Comparison of ENCODE assay signal across 27 cellular contexts in the genomic region with DNA sequence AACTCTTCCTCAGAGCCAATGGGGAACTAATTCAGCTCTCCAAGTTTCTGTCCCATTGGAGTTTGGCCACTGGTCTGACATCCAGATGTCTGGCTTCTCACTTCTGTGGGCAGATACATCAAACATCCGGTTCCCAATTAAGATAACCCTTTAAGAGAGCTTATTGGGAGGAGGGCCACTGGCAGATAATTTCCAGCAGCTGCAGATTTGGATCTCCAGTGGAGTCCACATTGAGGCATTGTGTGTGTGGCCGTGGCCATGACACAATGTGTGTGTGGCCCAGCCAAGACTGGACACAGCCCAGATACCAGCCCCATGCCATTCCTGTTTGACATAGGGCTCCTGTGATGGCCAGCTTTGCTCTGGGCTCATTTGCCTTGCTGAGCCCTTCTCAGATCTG.
"Had no signal": no experiment of that assay in that cellular context is flagged by ENCODE, and none has a peak within 500 bp of the region (broad histone marks: within the 10 kb centered on the region; RNA-seq: fewer than 3 reads in every experiment).

No MANE protein-coding gene starts in this region.

- H3K36me3 Mint-ChIP-seq: activated naive CD8-positive, alpha-beta T cell; brain; WTC11 had no signal

- H3K27ac ChIP-seq: cardiac muscle cell, RWPE1, SJCRH30 had no signal

- H3K27me3 ChIP-seq: cardiac muscle cell, SJCRH30 had no signal

- H3K9me3 ChIP-seq: SJCRH30 had no signal

- H3K27me3 Mint-ChIP-seq: brain had no signal

- DNase-seq: activated CD4-positive, alpha-beta memory T cell treated with anti-CD3 and anti-CD28 coated beads, Interleukin-2, amount 10 ng/mL, durations not matched to agents 7 days and 5 days; activated CD4-positive, alpha-beta T cell treated with anti-CD3 and anti-CD28 coated beads, Interleukin-2, amount 10 ng/mL, durations not matched to agents 7 days and 5 days; activated CD4-positive, CD25-positive, alpha-beta regulatory T cell treated with anti-CD3 and anti-CD28 coated beads, Interleukin-2, amount 50 U/mL, for 72 hours; activated gamma-delta T cell; activated naive CD4-positive, alpha-beta T cell treated with anti-CD3 and anti-CD28 coated beads for 36 hours; activated T-cell treated with anti-CD3 and anti-CD28 coated beads for 4 hours; activated T-cell treated with anti-CD3 and anti-CD28 coated beads, Interleukin-2, amount 50 U/mL, for 48 hours; amygdala; KG1; NCI-H1048; NCI-H1694; NCI-H2029 treated with DMSO at 0.1 percent for 48 hours; NCI-H345; NCI-H510A; NCI-H69; NK-92 treated with Interleukin-12 subunit alpha and Interleukin-12 subunit beta, amount 100 ng/mL, for 24 hours; OCI-M1; Right ventricle myocardium superior; T-helper 17 cell; T-helper 9 cell had no signal

- H3K9me3 Mint-ChIP-seq: activated CD4-positive, alpha-beta memory T cell treated with anti-CD3 and anti-CD28 coated beads, Interleukin-2, amount 10 ng/mL, durations not matched to agents 7 days and 5 days; activated CD4-positive, alpha-beta T cell treated with anti-CD3 and anti-CD28 coated beads, Interleukin-2, amount 10 ng/mL, durations not matched to agents 7 days and 5 days; activated naive CD4-positive, alpha-beta T cell treated with anti-CD3 and anti-CD28 coated beads for 36 hours; activated T-helper 17 cell treated with anti-CD3 and anti-CD28 coated beads, Interleukin-2, amount 50 U/mL, for 72 hours; brain had no signal

- H3K4me1 Mint-ChIP-seq: activated CD4-positive, alpha-beta memory T cell treated with anti-CD3 and anti-CD28 coated beads, Interleukin-2, amount 10 ng/mL, durations not matched to agents 7 days and 5 days; activated CD4-positive, alpha-beta T cell treated with anti-CD3 and anti-CD28 coated beads, Interleukin-2, amount 10 ng/mL, durations not matched to agents 7 days and 5 days; activated T-helper 17 cell treated with anti-CD3 and anti-CD28 coated beads, Interleukin-2, amount 50 U/mL, for 72 hours; brain; T-helper 17 cell; WTC11 had no signal

- H3K36me3 ChIP-seq: cardiac muscle cell, SJCRH30 had no signal

- H3K27ac Mint-ChIP-seq: activated CD4-positive, alpha-beta memory T cell treated with anti-CD3 and anti-CD28 coated beads, Interleukin-2, amount 10 ng/mL, durations not matched to agents 7 days and 5 days; activated CD4-positive, alpha-beta T cell treated with anti-CD3 and anti-CD28 coated beads, Interleukin-2, amount 10 ng/mL, durations not matched to agents 7 days and 5 days; activated naive CD4-positive, alpha-beta T cell treated with anti-CD3 and anti-CD28 coated beads for 36 hours; activated naive CD8-positive, alpha-beta T cell; activated T-helper 17 cell treated with anti-CD3 and anti-CD28 coated beads, Interleukin-2, amount 50 U/mL, for 72 hours; brain; T-helper 17 cell; WTC11 had no signal

- H3K4me3 ChIP-seq: cardiac muscle cell, SJCRH30 had no signal

- H3K4me3 Mint-ChIP-seq: activated CD4-positive, alpha-beta memory T cell treated with anti-CD3 and anti-CD28 coated beads, Interleukin-2, amount 10 ng/mL, durations not matched to agents 7 days and 5 days; activated CD4-positive, alpha-beta T cell treated with anti-CD3 and anti-CD28 coated beads, Interleukin-2, amount 10 ng/mL, durations not matched to agents 7 days and 5 days; activated naive CD4-positive, alpha-beta T cell treated with anti-CD3 and anti-CD28 coated beads for 36 hours; activated naive CD8-positive, alpha-beta T cell; activated T-helper 17 cell treated with anti-CD3 and anti-CD28 coated beads, Interleukin-2, amount 50 U/mL, for 72 hours; brain; T-helper 17 cell; WTC11 had no signal

- H3K4me1 ChIP-seq: SJCRH30 had no signal
